In the genomic region with DNA sequence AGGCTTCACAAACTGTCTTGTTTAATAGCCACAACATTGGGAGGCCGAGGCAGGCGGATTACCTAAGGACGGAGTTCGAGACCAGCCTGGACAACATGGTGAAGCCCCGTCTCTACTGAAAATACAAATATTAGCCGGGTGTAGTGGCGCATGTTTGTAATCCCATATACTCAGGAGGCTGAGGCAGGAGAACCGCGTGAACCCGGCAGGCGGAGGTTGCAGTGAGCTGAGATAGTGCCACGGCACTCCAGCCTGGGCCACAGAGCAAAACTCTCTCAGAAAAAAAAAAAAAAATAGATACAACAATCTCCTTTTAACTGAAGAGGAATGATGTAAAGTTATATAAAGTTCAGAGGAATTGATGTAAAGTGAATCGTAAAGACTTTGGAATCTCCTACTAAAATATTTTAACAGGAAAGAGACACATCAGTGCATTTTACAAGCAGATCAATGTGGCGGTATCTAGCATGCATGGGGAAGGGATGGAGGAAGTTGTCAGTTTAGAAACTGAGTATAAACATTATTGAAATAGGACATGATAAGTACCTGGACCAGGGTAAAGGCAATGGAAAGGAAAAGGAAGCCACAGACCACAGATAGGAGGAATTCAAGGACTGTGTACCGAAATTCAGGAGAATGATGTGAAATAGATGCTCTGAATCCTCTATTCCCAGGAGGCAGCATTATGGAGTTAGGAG, we compare ENCODE assay signal across 13 cellular contexts. TPM values are rescaled to one million over a fixed set of nuclear protein-coding genes. Genes with fewer than 3 reads are reported as not detected.
DNase-seq lines count a peak whose midpoint lies in the region; ATAC-seq lines count a peak whose summit lies in the region.
"Had no signal": no experiment of that assay in that cellular context is flagged by ENCODE, and none has a peak within 500 bp of the region (broad histone marks: within the 10 kb centered on the region; RNA-seq: fewer than 3 reads in every experiment).

No MANE protein-coding gene starts in this region.

- H3K27ac ChIP-seq in effector memory CD4-positive, alpha-beta T cell (ENCODE audit: insufficient read depth, low read length, poor library complexity, severe bottlenecking), result peak overlapping the region; percentile 80

- no peaks in the 10 kb centered on the region for H3K9me3 Mint-ChIP-seq in activated CD4-positive, alpha-beta T cell treated with anti-CD3 and anti-CD28 coated beads, Interleukin-2, amount 10 ng/mL, durations not matched to agents 24 days and 14 days
- H3K9me3 Mint-ChIP-seq in stimulated activated naive CD8-positive, alpha-beta T cell treated with anti-CD3 and anti-CD28 coated beads, Interleukin-15, amount 100 ng/mL, for 72 hours, result no peaks in the 10 kb centered on the region

- intact Hi-C loops in activated CD4-positive, alpha-beta T cell treated with anti-CD3 and anti-CD28 coated beads, Interleukin-2, amount 10 ng/mL, durations not matched to agents 24 days and 14 days (cut with micrococcal nuclease), result loop anchor here (2.0 to 10.0 kb wide), 3 partner anchors 326 to 524 kb away; a partner anchor contains a TSS

- H3K4me3 Mint-ChIP-seq in activated CD4-positive, alpha-beta T cell treated with anti-CD3 and anti-CD28 coated beads, Interleukin-2, amount 10 ng/mL, durations not matched to agents 24 days and 14 days, result peak overlapping the region; percentile 84
- peak overlapping the region; percentile 58 to 81 for H3K4me3 Mint-ChIP-seq in stimulated activated naive CD8-positive, alpha-beta T cell treated with anti-CD3 and anti-CD28 coated beads, Interleukin-15, amount 100 ng/mL, for 72 hours

- peak; percentile 72 for DNase-seq in activated CD4-positive, alpha-beta T cell treated with anti-CD3 and anti-CD28 coated beads, Interleukin-2, amount 10 ng/mL, durations not matched to agents 24 days and 14 days
- no peak for DNase-seq in activated CD4-positive, alpha-beta T cell treated with anti-CD3 and anti-CD28 coated beads for 1 hour
- DNase-seq in SKM-1 (lab: John Stamatoyannopoulos, UW; ENCODE audit: unreplicated experiment) (peak; percentile 33), HK-2 (ENCODE audit: unreplicated experiment) (no peak), cerebellar cortex (ENCODE audit: low spot score) (no peak), NOMO-1 treated with dmso at 0.1 percent for 144 hours (lab: John Stamatoyannopoulos, UW; ENCODE audit: unreplicated experiment) (no peak)
- no peak for DNase-seq in effector memory CD4-positive, alpha-beta T cell
- DNase-seq in stimulated activated naive CD8-positive, alpha-beta T cell treated with anti-CD3 and anti-CD28 coated beads, Interleukin-15, amount 100 ng/mL, for 72 hours, result peak in 1 of 2 donors; percentile 19
- DNase-seq: hypothalamus; NCI-H1092 treated with DMSO at 0.1 percent for 48 hours; NCI-H774; stimulated activated CD4-positive, alpha-beta T cell treated with anti-CD3 and anti-CD28 coated beads, Interleukin-12 subunit alpha, Interleukin-12 subunit beta, amount 100 ng/mL, for 4 hours had no signal

- H3K27me3 Mint-ChIP-seq in activated CD4-positive, alpha-beta T cell treated with anti-CD3 and anti-CD28 coated beads, Interleukin-2, amount 10 ng/mL, durations not matched to agents 24 days and 14 days, result no peaks in the 10 kb centered on the region
- H3K27me3 Mint-ChIP-seq in stimulated activated naive CD8-positive, alpha-beta T cell treated with anti-CD3 and anti-CD28 coated beads, Interleukin-15, amount 100 ng/mL, for 72 hours, result no peaks in the 10 kb centered on the region

- H3K4me1 ChIP-seq in effector memory CD4-positive, alpha-beta T cell (ENCODE audit: control insufficient read depth, insufficient read depth, low read length, poor library complexity, severe bottlenecking), result peaks cover 79% of the 10 kb centered on the region

- peak overlapping the region; percentile 92 for H3K27ac Mint-ChIP-seq in activated CD4-positive, alpha-beta T cell treated with anti-CD3 and anti-CD28 coated beads, Interleukin-2, amount 10 ng/mL, durations not matched to agents 24 days and 14 days
- peak overlapping the region; percentile 81 to 91 for H3K27ac Mint-ChIP-seq in stimulated activated naive CD8-positive, alpha-beta T cell treated with anti-CD3 and anti-CD28 coated beads, Interleukin-15, amount 100 ng/mL, for 72 hours

- peak overlapping the region; percentile 38 for H3K4me3 ChIP-seq in effector memory CD4-positive, alpha-beta T cell (ENCODE audit: insufficient read depth, low read depth, low read length, poor library complexity, severe bottlenecking)

- peaks cover 4% of the 10 kb centered on the region for H3K36me3 ChIP-seq in effector memory CD4-positive, alpha-beta T cell (ENCODE audit: control insufficient read depth, insufficient read depth, low read length)

- H3K9me3 ChIP-seq in effector memory CD4-positive, alpha-beta T cell (ENCODE audit: control insufficient read depth, low read length), result no peaks in the 10 kb centered on the region

- H3K36me3 Mint-ChIP-seq in activated CD4-positive, alpha-beta T cell treated with anti-CD3 and anti-CD28 coated beads, Interleukin-2, amount 10 ng/mL, durations not matched to agents 24 days and 14 days (ENCODE audit: low read depth), result peaks cover 46% of the 10 kb centered on the region

- peaks cover 73% of the 10 kb centered on the region for H3K4me1 Mint-ChIP-seq in activated CD4-positive, alpha-beta T cell treated with anti-CD3 and anti-CD28 coated beads, Interleukin-2, amount 10 ng/mL, durations not matched to agents 24 days and 14 days
- peaks cover 83% of the 10 kb centered on the region for H3K4me1 Mint-ChIP-seq in stimulated activated naive CD8-positive, alpha-beta T cell treated with anti-CD3 and anti-CD28 coated beads, Interleukin-15, amount 100 ng/mL, for 72 hours

- ATAC-seq in stimulated activated naive CD8-positive, alpha-beta T cell treated with anti-CD3 and anti-CD28 coated beads, Interleukin-15, amount 100 ng/mL, for 72 hours, result no peak
- ATAC-seq: HCT116 had no signal

- no peaks in the 10 kb centered on the region for H3K27me3 ChIP-seq in effector memory CD4-positive, alpha-beta T cell (replicated peaks; ENCODE audit: control insufficient read depth, insufficient read depth, low read length, poor library complexity, severe bottlenecking)

RNA-seq across cellular contexts. Expression of a gene that starts 41.5 kb away (rescaled TPM):
- 436 and 438 TPM in 2 replicates for total RNA-seq in activated CD4-positive, alpha-beta T cell treated with anti-CD3 and anti-CD28 coated beads, Interleukin-2, amount 10 ng/mL, durations not matched to agents 24 days and 14 days

Comparison
In these comparisons a context has a peak if more than half of its experiments do, and no peak if none do; other contexts are left out.
1. DNase-seq: peak in activated CD4-positive, alpha-beta T cell treated with anti-CD3 and anti-CD28 coated beads, Interleukin-2, amount 10 ng/mL, durations not matched to agents 24 days and 14 days (single experiment) and SKM-1 (single experiment); none in activated CD4-positive, alpha-beta T cell treated with anti-CD3 and anti-CD28 coated beads for 1 hour (single experiment), effector memory CD4-positive, alpha-beta T cell (0 of 3), HK-2 (single experiment), cerebellar cortex (single experiment) and NOMO-1 treated with dmso at 0.1 percent for 144 hours (single experiment).